Comparison of ENCODE assay signal across 11 cellular contexts in the genomic region with DNA sequence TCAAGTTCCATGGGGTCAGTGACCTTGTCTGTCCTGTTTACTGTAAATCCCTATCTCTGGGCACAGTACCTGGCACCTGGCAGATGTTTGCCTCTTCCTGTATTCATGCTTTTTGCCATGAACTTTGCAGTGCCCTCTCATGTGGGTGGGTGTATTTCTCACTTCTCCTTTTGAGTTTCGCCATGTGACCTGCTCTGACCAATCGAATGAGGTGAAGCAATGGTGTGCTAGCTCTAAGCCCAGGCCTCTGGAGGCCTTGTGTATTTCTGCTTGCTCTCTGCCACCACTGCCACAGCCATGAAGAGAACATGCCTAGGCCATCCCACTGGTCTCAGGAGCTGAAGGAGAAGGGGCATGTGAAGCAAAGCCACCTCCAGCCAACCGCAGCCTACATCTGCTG.
DNase-seq lines count a peak whose midpoint lies in the region; ATAC-seq, FAIRE-seq and TF ChIP-seq lines count a peak whose summit lies in the region.
"Had no signal": no experiment of that assay in that cellular context is flagged by ENCODE, and none has a peak within 500 bp of the region (broad histone marks: within the 10 kb centered on the region; RNA-seq: fewer than 3 reads in every experiment).

No MANE protein-coding gene starts in this region.

- SMC1A ChIA-PET in GM12878 (lab: Charles Lee; ENCODE audit: uncharacterized antibody, unreplicated experiment) = interaction anchor here (1.0 to 1.5 kb wide), 4 partner anchors 12 to 308 kb away, joined by 3 to 6 read pairs (median 4); no protein-coding TSS in a partner anchor

- in situ Hi-C loops in GM12878 (cut with MboI) = no loop called here

- peaks cover 23 to 25% of the 10 kb centered on the region in 2 donors for H3K27me3 Mint-ChIP-seq in natural killer cell treated with Interleukin-12 subunit alpha and Interleukin-12 subunit beta and Interleukin-15 and Interleukin-18, amount 100 ng/mL, for 72 hours

- RAD21 ChIA-PET in GM12878 (lab: Charles Lee; ENCODE audit: unreplicated experiment) = interaction anchor here (0.7 kb wide), 1 partner anchor 38 kb away, joined by 3 read pairs; no protein-coding TSS in a partner anchor

- H3K27me3 ChIP-seq in GM12878 (replicated peaks in 1 of 2; ENCODE audit: control insufficient read depth in 2 of 2, insufficient read depth in 2 of 2, low read length in 1 of 2) (no peaks in the 10 kb centered on the region), body of pancreas (peaks cover 0 to 5% of the 10 kb centered on the region in 2 donors), esophagus muscularis mucosa (peaks cover 0 to 43% (median 0%) of the 10 kb centered on the region in 4 donors)
- H3K27me3 ChIP-seq: upper lobe of left lung had no signal

- POLR2A ChIA-PET in GM12878 (lab: Charles Lee) = no interaction called here

- H4K20me1 ChIP-seq in GM12878 (ENCODE audit: control insufficient read depth, insufficient read depth) = no peaks in the 10 kb centered on the region

- TF ChIP-seq EP300 in GM12878 (IDR thresholded peaks at IDR 0.05; ENCODE audit: borderline replicate concordance in 1 of 2, control insufficient read depth in 1 of 2, low read depth in 2 of 2, low read length in 2 of 2) (peak; percentile 90 to 94), esophagus muscularis mucosa (IDR thresholded peaks at IDR 0.05) (no peak)

- intact Hi-C loops in GM12878 (cut with micrococcal nuclease; ENCODE audit: unreplicated experiment) (no loop called here), body of pancreas (cut with DNase I) (no loop called here), esophagus muscularis mucosa (cut with DNase I) (no loop called here)

- peak overlapping the region; percentile 69 for H3K4me2 ChIP-seq in GM12878 (ENCODE audit: control insufficient read depth, insufficient read depth)

- TF ChIP-seq RAD21 in GM12878 (IDR thresholded peaks at IDR 0.05; ENCODE audit: insufficient read depth, low read depth, low read length) = no peak

- peak overlapping the region; percentile 81 for H2AFZ ChIP-seq in GM12878 (ENCODE audit: control insufficient read depth, low read depth, low read length)

- DNase-seq in GM12878 (ENCODE audit: low read depth, low spot score) = peak; percentile 99
- DNase-seq in natural killer cell treated with Interleukin-12 subunit alpha and Interleukin-12 subunit beta and Interleukin-15 and Interleukin-18, amount 100 ng/mL, for 72 hours (ENCODE audit: low spot score) = no peak
- DNase-seq in body of pancreas = no peak
- DNase-seq in OCI-M2 (lab: John Stamatoyannopoulos, UW; ENCODE audit: unreplicated experiment) = no peak
- no peak for DNase-seq in esophagus muscularis mucosa (ENCODE audit: extremely low spot score)
- DNase-seq: activated gamma-delta T cell, NCI-H526, upper lobe of left lung had no signal

- ATAC-seq in GM18511 (IDR thresholded peaks at IDR 0.05; ENCODE audit: unreplicated experiment) (peak; percentile 97), GM21390 (IDR thresholded peaks at IDR 0.05; ENCODE audit: unreplicated experiment) (peak; percentile 96), HG03378 (IDR thresholded peaks at IDR 0.05; ENCODE audit: unreplicated experiment) (peak; percentile 95), GM12878 (peak; percentile 99), body of pancreas (no peak)
- ATAC-seq in natural killer cell treated with Interleukin-12 subunit alpha and Interleukin-12 subunit beta and Interleukin-15 and Interleukin-18, amount 100 ng/mL, for 72 hours = no peak

- peaks cover 9% of the 10 kb centered on the region; the same call in 2 of the 3 replicates for H3K9me3 ChIP-seq in GM12878 (replicated peaks; ENCODE audit: control insufficient read depth, insufficient read depth, low read length)
- H3K9me3 ChIP-seq in body of pancreas = no peaks in the 10 kb centered on the region
- no peaks in the 10 kb centered on the region for H3K9me3 ChIP-seq in esophagus muscularis mucosa
- H3K9me3 ChIP-seq: upper lobe of left lung had no signal

- H3K27ac Mint-ChIP-seq in natural killer cell treated with Interleukin-12 subunit alpha and Interleukin-12 subunit beta and Interleukin-15 and Interleukin-18, amount 100 ng/mL, for 72 hours = no peak overlapping the region

- CTCF ChIA-PET in GM12878 (lab: Yijun Ruan, JAX) = no interaction called here

- no peaks in the 10 kb centered on the region for H3K4me1 Mint-ChIP-seq in natural killer cell treated with Interleukin-12 subunit alpha and Interleukin-12 subunit beta and Interleukin-15 and Interleukin-18, amount 100 ng/mL, for 72 hours (ENCODE audit: low read depth in 2 of 2)

- no peak overlapping the region; the same call in 1 of the 2 replicates for H3K4me3 ChIP-seq in GM12878
- H3K4me3 ChIP-seq in body of pancreas = no peak overlapping the region
- no peak overlapping the region for H3K4me3 ChIP-seq in esophagus muscularis mucosa
- H3K4me3 ChIP-seq: upper lobe of left lung had no signal

- H3K4me1 ChIP-seq in GM12878 (ENCODE audit: control insufficient read depth, insufficient read depth, low read length) (peaks cover 39% of the 10 kb centered on the region), body of pancreas (no peaks in the 10 kb centered on the region), esophagus muscularis mucosa (no peaks in the 10 kb centered on the region)
- H3K4me1 ChIP-seq: upper lobe of left lung had no signal

- H3K27ac ChIP-seq in GM12878 (ENCODE audit: control insufficient read depth, insufficient read depth) (peak overlapping the region; percentile 97), body of pancreas (no peak overlapping the region), esophagus muscularis mucosa (replicated peaks in 1 of 4) (no peak overlapping the region)
- H3K27ac ChIP-seq: upper lobe of left lung had no signal

- no peaks in the 10 kb centered on the region for H3K9me3 Mint-ChIP-seq in natural killer cell treated with Interleukin-12 subunit alpha and Interleukin-12 subunit beta and Interleukin-15 and Interleukin-18, amount 100 ng/mL, for 72 hours

- H3K36me3 ChIP-seq in GM12878 (ENCODE audit: control insufficient read depth in 2 of 2, insufficient read depth in 2 of 2, low read length in 1 of 2) (no peaks in the 10 kb centered on the region), body of pancreas (replicated peaks in 1 of 2; ENCODE audit: insufficient read depth in 1 of 2, low read depth in 2 of 2) (no peaks in the 10 kb centered on the region), esophagus muscularis mucosa (no peaks in the 10 kb centered on the region)
- H3K36me3 ChIP-seq: upper lobe of left lung had no signal

- TF ChIP-seq POLR2A in GM12878 (IDR thresholded peaks at IDR 0.05; ENCODE audit: low read depth, low read length) (peak; percentile 73), body of pancreas (IDR thresholded peaks at IDR 0.05) (no peak), esophagus muscularis mucosa (IDR thresholded peaks at IDR 0.05; ENCODE audit: low read depth) (no peak)

- H3K4me3 Mint-ChIP-seq in natural killer cell treated with Interleukin-12 subunit alpha and Interleukin-12 subunit beta and Interleukin-15 and Interleukin-18, amount 100 ng/mL, for 72 hours = no peak overlapping the region

- no TSS peak for BruUV-seq in GM12878 (replicated peaks; lab: Mats Ljungman, UMichigan)

- no peaks in the 10 kb centered on the region for H3K36me3 Mint-ChIP-seq in natural killer cell treated with Interleukin-12 subunit alpha and Interleukin-12 subunit beta and Interleukin-15 and Interleukin-18, amount 100 ng/mL, for 72 hours

- WGBS in GM12878 (ENCODE audit: insufficient coverage, insufficient replicate concordance, low lambda C conversion rate, missing lambda C conversion rate) = 2% methylated on average over 3 of the region's 3 CpGs
- WGBS in body of pancreas, 2 donors = 87 to 93% methylated on average over 3 of the region's 3 CpGs
- WGBS in esophagus muscularis mucosa = 88% methylated on average over 3 of the region's 3 CpGs

- peak overlapping the region; percentile 55; the same call in 1 of the 2 replicates for H3K9ac ChIP-seq in GM12878 (ENCODE audit: control insufficient read depth, insufficient read depth, low read length)

- no peaks in the 10 kb centered on the region for H3K79me2 ChIP-seq in GM12878 (ENCODE audit: control insufficient read depth, insufficient read depth, low read length)

- FAIRE-seq in GM12878 (lab: Jason Lieb, UNC) = peak; percentile 96

- TF ChIP-seq CTCF in GM12878 (IDR thresholded peaks at IDR 0.05 in 2 of 3, conservative IDR thresholded peaks at IDR 0.05 in 1 of 3; ENCODE audit: control insufficient read depth in 2 of 3, extremely low read depth in 1 of 3, insufficient read depth in 1 of 3, low read depth in 3 of 3, low read length in 3 of 3) = no peak
- no peak for TF ChIP-seq CTCF in body of pancreas (IDR thresholded peaks at IDR 0.05)
- no peak for TF ChIP-seq CTCF in esophagus muscularis mucosa (IDR thresholded peaks at IDR 0.05)

TF ChIP-seq in GM12878, 131 proteins besides CTCF, POLR2A, EP300 and RAD21 (continues in another document):
- TF ChIP-seq, protein P1, sequence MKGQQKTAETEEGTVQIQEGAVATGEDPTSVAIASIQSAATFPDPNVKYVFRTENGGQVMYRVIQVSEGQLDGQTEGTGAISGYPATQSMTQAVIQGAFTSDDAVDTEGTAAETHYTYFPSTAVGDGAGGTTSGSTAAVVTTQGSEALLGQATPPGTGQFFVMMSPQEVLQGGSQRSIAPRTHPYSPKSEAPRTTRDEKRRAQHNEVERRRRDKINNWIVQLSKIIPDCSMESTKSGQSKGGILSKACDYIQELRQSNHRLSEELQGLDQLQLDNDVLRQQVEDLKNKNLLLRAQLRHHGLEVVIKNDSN (IDR thresholded peaks at IDR 0.05; ENCODE audit: borderline replicate concordance, extremely low read length, insufficient read depth, low read depth, low read length) = peak; percentile 91
- TF ChIP-seq ESRRA (IDR thresholded peaks at IDR 0.05; ENCODE audit: low read length) (no peak), IRF4 (IDR thresholded peaks at IDR 0.05; ENCODE audit: low read depth, low read length) (peak; percentile 100), IKZF1 (conservative IDR thresholded peaks at IDR 0.05) (peak; percentile 90)

Comparison
In these comparisons a context has a peak if more than half of its experiments do, and no peak if none do; other contexts are left out.
1. ATAC-seq: peak in GM18511 (single experiment), GM21390 (single experiment), HG03378 (single experiment) and GM12878 (single experiment); none in natural killer cell treated with Interleukin-12 subunit alpha and Interleukin-12 subunit beta and Interleukin-15 and Interleukin-18, amount 100 ng/mL, for 72 hours (0 of 2) and body of pancreas (single experiment).